8 cellular contexts compared by ENCODE assay signal in genomic region chr7:38222481-38223096, GRCh38. TPM values are rescaled to one million over a fixed set of nuclear protein-coding genes. Genes with fewer than 3 reads are reported as not detected.
DNase-seq lines count a peak whose midpoint lies in the region; ATAC-seq and TF ChIP-seq lines count a peak whose summit lies in the region.

No MANE protein-coding gene starts in this region.

- H3K27me3 ChIP-seq in AG04450 (ENCODE audit: control insufficient read depth, insufficient read depth, low read length) (no peaks in the 10 kb centered on the region), adipocyte (replicated peaks; ENCODE audit: control insufficient read depth, insufficient read depth, low read length) (no peaks in the 10 kb centered on the region), right cardiac atrium (ENCODE audit: control insufficient read depth, insufficient read depth) (no peaks in the 10 kb centered on the region), gastrocnemius medialis (no peaks in the 10 kb centered on the region)

- peaks cover 10% of the 10 kb centered on the region for H3K4me1 ChIP-seq in adipocyte (ENCODE audit: control insufficient read depth, insufficient read depth, low read length)
- no peaks in the 10 kb centered on the region for H3K4me1 ChIP-seq in right cardiac atrium (ENCODE audit: control insufficient read depth, insufficient read depth, low read length)
- H3K4me1 ChIP-seq in gastrocnemius medialis: peaks cover 0 to 5% of the 10 kb centered on the region in 2 donors

- intact Hi-C loops in right cardiac atrium (cut with DNase I) (loop anchor here (1.0 to 10.0 kb wide), 6 partner anchors 95 to 320 kb away; no protein-coding TSS in a partner anchor), gastrocnemius medialis (cut with DNase I; ENCODE audit: low total_unique reads) (loop anchor here (1.0 to 5.0 kb wide), 3 partner anchors 115 to 320 kb away; partner anchors contain the start of gene SFRP4)

- H3K9me3 ChIP-seq in AG04450 (ENCODE audit: control insufficient read depth, insufficient read depth, low read length): no peaks in the 10 kb centered on the region
- no peaks in the 10 kb centered on the region for H3K9me3 ChIP-seq in adipocyte (ENCODE audit: control insufficient read depth, low read length)
- H3K9me3 ChIP-seq in right cardiac atrium (ENCODE audit: control insufficient read depth, low read length): no peaks in the 10 kb centered on the region
- H3K9me3 ChIP-seq in gastrocnemius medialis: no peaks in the 10 kb centered on the region

- H3K9ac ChIP-seq in adipocyte (ENCODE audit: low read length): peak overlapping the region; percentile 47

- peak; percentile 88 for TF ChIP-seq CTCF in AG04450 (IDR thresholded peaks at IDR 0.05; ENCODE audit: low read depth, low read length)
- peak; percentile 75 for TF ChIP-seq CTCF in GM12873 (IDR thresholded peaks at IDR 0.05; ENCODE audit: insufficient read depth, low read depth, low read length, missing control alignments)
- TF ChIP-seq CTCF in gastrocnemius medialis (IDR thresholded peaks at IDR 0.05 in 4 of 5, conservative IDR thresholded peaks at IDR 0.05 in 1 of 5): peak; percentile 74 to 96 (median 89)

- no peak for TF ChIP-seq POLR2A in gastrocnemius medialis (IDR thresholded peaks at IDR 0.05)

- no peak overlapping the region for H3K27ac ChIP-seq in AG04450 (ENCODE audit: low read depth, low read length)
- no peak overlapping the region for H3K27ac ChIP-seq in right cardiac atrium (ENCODE audit: low read length)
- peak overlapping the region in 2 of 4 donors; percentile 3 for H3K27ac ChIP-seq in gastrocnemius medialis

- peaks cover 46% of the 10 kb centered on the region for H3K36me3 ChIP-seq in adipocyte (ENCODE audit: control insufficient read depth, insufficient read depth, low read length, severe bottlenecking)
- peaks cover 0 to 23% of the 10 kb centered on the region in 2 donors for H3K36me3 ChIP-seq in gastrocnemius medialis

- H3K4me3 ChIP-seq in AG04450 (ENCODE audit: low read depth, low read length) (no peak overlapping the region), adipocyte (ENCODE audit: low read length) (no peak overlapping the region), right cardiac atrium (ENCODE audit: low read length) (no peak overlapping the region), gastrocnemius medialis (no peak overlapping the region)

- peak; percentile 32 for DNase-seq in AG04450 (ENCODE audit: low read depth, low spot score)
- peak; percentile 40 to 52 for DNase-seq in NCI-H446 (lab: John Stamatoyannopoulos, UW)
- DNase-seq in adipocyte (ENCODE audit: low read depth): peak; percentile 79
- DNase-seq in right cardiac atrium: no peak
- DNase-seq in gastrocnemius medialis: no peak
- DNase-seq in 8988T: no peak

- 60% methylated on average over 5 of the region's 5 CpGs for WGBS in right cardiac atrium

- CTCF ChIA-PET in AG04450 (lab: Charles Lee): interaction anchor here (0.7 to 4.4 kb wide), 23 partner anchors 10 to 153 kb away, joined by 3 to 70 read pairs (median 5); partner anchors contain the start of gene STARD3NL

- ATAC-seq in HG03175 (IDR thresholded peaks at IDR 0.05; ENCODE audit: unreplicated experiment) (peak; percentile 72), right cardiac atrium (peak; percentile 77 to 83), gastrocnemius medialis (peak; percentile 81 to 88)

- in situ Hi-C loops in gastrocnemius medialis (cut with MboI; ENCODE audit: low sequenced_read_pairs in 4 of 4): loop anchor here (5.0 to 25.0 kb wide), 5 partner anchors 48 to 318 kb away; partner anchors contain the start of genes EPDR1 (in 1 of the 4), SFRP4 (in 1 of the 4) and STARD3NL (in 1 of the 4)

- POLR2A ChIA-PET in AG04450 (lab: Yijun Ruan, JAX): no interaction called here

RNA-seq across cellular contexts. Expression of gene STARD3NL, which starts 44.5 kb away (rescaled TPM):
- polyA plus RNA-seq in AG04450 (2011; rRNA removed) (63.8 and 93.4 TPM in 2 replicates), right cardiac atrium (31.9 TPM)
- polyA minus RNA-seq in AG04450 (2011; rRNA and poly(A)+ RNA removed): 24.4 and 32.7 TPM in 2 replicates
- total RNA-seq in right cardiac atrium (10 to 100 TPM; 32.1 to 45.1 (median 33.6) TPM), gastrocnemius medialis (10 to 100 TPM; 18.1 to 22.0 (median 19.7) TPM)

Comparison
In these comparisons a context has a peak if more than half of its experiments do, and no peak if none do; other contexts are left out.
1. DNase-seq: peak in AG04450 (single experiment), NCI-H446 (2 of 2) and adipocyte (single experiment); none in right cardiac atrium (0 of 3), gastrocnemius medialis (0 of 2) and 8988T (single experiment).
2. Peak in every context shown above with its lines, with median percentiles within 50 percentile points of each other: CTCF ChIP-seq and ATAC-seq.